ENCODE assay signal across 1 cellular context in the genomic region with DNA sequence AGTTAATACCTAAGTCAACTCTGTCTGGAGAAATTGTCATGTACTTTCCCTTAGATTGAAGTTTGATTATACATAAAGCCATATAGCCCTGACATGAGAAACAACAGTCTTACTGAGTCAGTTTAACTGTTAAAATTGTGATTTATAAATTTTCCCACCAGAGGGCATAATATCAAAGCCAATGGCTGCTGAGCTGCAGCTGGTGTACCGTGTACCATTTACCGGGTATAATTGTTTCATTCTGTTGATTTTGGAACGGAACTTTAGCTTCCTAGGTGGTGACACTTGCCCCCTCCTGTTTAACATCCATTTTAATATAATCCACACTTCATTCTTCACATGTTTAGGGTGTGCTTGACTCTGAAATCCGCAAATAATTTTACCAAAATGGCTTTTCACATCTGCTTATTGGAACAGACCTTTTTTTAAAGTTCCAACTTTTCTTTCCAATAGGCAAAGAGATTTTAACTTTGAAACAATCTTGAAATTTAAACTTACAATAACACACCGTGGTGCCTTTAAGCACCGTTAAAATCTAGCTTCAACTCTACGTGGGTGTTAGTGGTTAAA.
TF ChIP-seq lines count a peak whose summit lies in the region.

No MANE protein-coding gene starts in this region.

TF ChIP-seq in HEK293, 187 proteins besides CTCF, POLR2A, EP300 and RAD21:
- TF ChIP-seq, protein P1, sequence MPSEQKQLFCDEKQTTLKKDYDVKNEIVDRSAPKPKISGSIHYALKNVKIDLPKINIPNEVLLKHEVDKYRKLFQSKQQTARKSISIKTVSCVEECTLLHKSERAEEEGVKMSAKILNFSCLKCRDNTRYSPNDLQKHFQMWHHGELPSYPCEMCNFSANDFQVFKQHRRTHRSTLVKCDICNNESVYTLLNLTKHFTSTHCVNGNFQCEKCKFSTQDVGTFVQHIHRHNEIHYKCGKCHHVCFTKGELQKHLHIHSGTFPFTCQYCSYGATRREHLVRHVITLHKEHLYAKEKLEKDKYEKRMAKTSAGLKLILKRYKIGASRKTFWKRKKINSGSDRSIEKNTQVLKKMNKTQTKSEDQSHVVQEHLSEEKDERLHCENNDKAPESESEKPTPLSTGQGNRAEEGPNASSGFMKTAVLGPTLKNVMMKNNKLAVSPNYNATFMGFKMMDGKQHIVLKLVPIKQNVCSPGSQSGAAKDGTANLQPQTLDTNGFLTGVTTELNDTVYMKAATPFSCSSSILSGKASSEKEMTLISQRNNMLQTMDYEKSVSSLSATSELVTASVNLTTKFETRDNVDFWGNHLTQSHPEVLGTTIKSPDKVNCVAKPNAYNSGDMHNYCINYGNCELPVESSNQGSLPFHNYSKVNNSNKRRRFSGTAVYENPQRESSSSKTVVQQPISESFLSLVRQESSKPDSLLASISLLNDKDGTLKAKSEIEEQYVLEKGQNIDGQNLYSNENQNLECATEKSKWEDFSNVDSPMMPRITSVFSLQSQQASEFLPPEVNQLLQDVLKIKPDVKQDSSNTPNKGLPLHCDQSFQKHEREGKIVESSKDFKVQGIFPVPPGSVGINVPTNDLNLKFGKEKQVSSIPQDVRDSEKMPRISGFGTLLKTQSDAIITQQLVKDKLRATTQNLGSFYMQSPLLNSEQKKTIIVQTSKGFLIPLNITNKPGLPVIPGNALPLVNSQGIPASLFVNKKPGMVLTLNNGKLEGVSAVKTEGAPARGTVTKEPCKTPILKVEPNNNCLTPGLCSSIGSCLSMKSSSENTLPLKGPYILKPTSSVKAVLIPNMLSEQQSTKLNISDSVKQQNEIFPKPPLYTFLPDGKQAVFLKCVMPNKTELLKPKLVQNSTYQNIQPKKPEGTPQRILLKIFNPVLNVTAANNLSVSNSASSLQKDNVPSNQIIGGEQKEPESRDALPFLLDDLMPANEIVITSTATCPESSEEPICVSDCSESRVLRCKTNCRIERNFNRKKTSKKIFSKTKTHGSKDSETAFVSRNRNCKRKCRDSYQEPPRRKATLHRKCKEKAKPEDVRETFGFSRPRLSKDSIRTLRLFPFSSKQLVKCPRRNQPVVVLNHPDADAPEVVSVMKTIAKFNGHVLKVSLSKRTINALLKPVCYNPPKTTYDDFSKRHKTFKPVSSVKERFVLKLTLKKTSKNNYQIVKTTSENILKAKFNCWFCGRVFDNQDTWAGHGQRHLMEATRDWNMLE (tag by site-specific recombination; conservative IDR thresholded peaks at IDR 0.05; ENCODE audit: low read depth) = no peak
- TF ChIP-seq EGR2 (tag by site-specific recombination; IDR thresholded peaks at IDR 0.05; ENCODE audit: low read depth) (no peak), ZNF654 (tag by site-specific recombination; IDR thresholded peaks at IDR 0.05; ENCODE audit: low read depth) (peak; percentile 66), ZNF843 (tag by site-specific recombination; IDR thresholded peaks at IDR 0.05) (0 out of 2 replicates have a peak, but pooled peaks have one; percentile 33), FEZF1 (tag by site-specific recombination; IDR thresholded peaks at IDR 0.05) (peak; percentile 75), ZNF660 (tag by site-specific recombination; IDR thresholded peaks at IDR 0.05) (peak; percentile 20; the same call in 1 of the 2 replicates), OSR2 (tag by site-specific recombination; IDR thresholded peaks at IDR 0.05) (peak; percentile 48; the same call in 1 of the 2 replicates)
- TF ChIP-seq, protein P2, sequence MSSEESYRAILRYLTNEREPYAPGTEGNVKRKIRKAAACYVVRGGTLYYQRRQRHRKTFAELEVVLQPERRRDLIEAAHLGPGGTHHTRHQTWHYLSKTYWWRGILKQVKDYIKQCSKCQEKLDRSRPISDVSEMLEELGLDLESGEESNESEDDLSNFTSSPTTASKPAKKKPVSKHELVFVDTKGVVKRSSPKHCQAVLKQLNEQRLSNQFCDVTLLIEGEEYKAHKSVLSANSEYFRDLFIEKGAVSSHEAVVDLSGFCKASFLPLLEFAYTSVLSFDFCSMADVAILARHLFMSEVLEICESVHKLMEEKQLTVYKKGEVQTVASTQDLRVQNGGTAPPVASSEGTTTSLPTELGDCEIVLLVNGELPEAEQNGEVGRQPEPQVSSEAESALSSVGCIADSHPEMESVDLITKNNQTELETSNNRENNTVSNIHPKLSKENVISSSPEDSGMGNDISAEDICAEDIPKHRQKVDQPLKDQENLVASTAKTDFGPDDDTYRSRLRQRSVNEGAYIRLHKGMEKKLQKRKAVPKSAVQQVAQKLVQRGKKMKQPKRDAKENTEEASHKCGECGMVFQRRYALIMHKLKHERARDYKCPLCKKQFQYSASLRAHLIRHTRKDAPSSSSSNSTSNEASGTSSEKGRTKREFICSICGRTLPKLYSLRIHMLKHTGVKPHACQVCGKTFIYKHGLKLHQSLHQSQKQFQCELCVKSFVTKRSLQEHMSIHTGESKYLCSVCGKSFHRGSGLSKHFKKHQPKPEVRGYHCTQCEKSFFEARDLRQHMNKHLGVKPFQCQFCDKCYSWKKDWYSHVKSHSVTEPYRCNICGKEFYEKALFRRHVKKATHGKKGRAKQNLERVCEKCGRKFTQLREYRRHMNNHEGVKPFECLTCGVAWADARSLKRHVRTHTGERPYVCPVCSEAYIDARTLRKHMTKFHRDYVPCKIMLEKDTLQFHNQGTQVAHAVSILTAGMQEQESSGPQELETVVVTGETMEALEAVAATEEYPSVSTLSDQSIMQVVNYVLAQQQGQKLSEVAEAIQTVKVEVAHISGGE (tag by site-specific recombination; conservative IDR thresholded peaks at IDR 0.05; ENCODE audit: low read depth) = peak; percentile 44; the same call in 1 of the 2 replicates
- TF ChIP-seq, protein P3, sequence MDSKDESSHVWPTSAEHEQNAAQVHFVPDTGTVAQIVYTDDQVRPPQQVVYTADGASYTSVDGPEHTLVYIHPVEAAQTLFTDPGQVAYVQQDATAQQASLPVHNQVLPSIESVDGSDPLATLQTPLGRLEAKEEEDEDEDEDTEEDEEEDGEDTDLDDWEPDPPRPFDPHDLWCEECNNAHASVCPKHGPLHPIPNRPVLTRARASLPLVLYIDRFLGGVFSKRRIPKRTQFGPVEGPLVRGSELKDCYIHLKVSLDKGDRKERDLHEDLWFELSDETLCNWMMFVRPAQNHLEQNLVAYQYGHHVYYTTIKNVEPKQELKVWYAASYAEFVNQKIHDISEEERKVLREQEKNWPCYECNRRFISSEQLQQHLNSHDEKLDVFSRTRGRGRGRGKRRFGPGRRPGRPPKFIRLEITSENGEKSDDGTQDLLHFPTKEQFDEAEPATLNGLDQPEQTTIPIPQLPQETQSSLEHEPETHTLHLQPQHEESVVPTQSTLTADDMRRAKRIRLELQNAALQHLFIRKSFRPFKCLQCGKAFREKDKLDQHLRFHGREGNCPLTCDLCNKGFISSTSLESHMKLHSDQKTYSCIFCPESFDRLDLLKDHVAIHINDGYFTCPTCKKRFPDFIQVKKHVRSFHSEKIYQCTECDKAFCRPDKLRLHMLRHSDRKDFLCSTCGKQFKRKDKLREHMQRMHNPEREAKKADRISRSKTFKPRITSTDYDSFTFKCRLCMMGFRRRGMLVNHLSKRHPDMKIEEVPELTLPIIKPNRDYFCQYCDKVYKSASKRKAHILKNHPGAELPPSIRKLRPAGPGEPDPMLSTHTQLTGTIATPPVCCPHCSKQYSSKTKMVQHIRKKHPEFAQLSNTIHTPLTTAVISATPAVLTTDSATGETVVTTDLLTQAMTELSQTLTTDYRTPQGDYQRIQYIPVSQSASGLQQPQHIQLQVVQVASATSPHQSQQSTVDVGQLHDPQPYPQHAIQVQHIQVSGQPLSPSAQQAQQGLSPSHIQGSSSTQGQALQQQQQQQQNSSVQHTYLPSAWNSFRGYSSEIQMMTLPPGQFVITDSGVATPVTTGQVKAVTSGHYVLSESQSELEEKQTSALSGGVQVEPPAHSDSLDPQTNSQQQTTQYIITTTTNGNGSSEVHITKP (tag by site-specific recombination; IDR thresholded peaks at IDR 0.05) = peak; percentile 50
